ENCODE assay signal across 19 cellular contexts in genomic region chr3:20326537-20326936, GRCh38.
DNase-seq lines count a peak whose midpoint lies in the region; ATAC-seq and TF ChIP-seq lines count a peak whose summit lies in the region.
"Had no signal": no experiment of that assay in that cellular context is flagged by ENCODE, and none has a peak within 500 bp of the region (broad histone marks: within the 10 kb centered on the region; RNA-seq: fewer than 3 reads in every experiment).

No MANE protein-coding gene starts in this region.

- no peaks in the 10 kb centered on the region for H3K9me3 Mint-ChIP-seq in activated CD4-positive, alpha-beta T cell treated with anti-CD3 and anti-CD28 coated beads for 36 hours (ENCODE audit: low read depth)

- no peaks in the 10 kb centered on the region for H3F3A ChIP-seq in PC-3 (ENCODE audit: low read length, unreplicated experiment)

- dilution Hi-C loops in mammary epithelial cell (cut with HindIII; ENCODE audit: low sequenced_read_pairs), result no loop called here

- TF ChIP-seq CTCF in PC-3 (conservative IDR thresholded peaks at IDR 0.05; ENCODE audit: low read depth, low read length) (no peak), mammary epithelial cell (conservative IDR thresholded peaks at IDR 0.05 in 1 of 2, IDR thresholded peaks at IDR 0.05 in 1 of 2; ENCODE audit: extremely low read depth in 1 of 2, insufficient read depth in 1 of 2, low read depth in 1 of 2, low read length in 2 of 2) (no peak)

- no peak overlapping the region for H3K27ac Mint-ChIP-seq in activated CD4-positive, alpha-beta T cell treated with anti-CD3 and anti-CD28 coated beads for 36 hours
- H3K27ac Mint-ChIP-seq: CD14-positive monocyte had no signal

- DNase-seq in EL (peak; percentile 24), PC-3 (peak; percentile 20), mammary epithelial cell (peak; percentile 47), kidney tubule cell (ENCODE audit: low spot score) (peak; percentile 35)
- no peak for DNase-seq in activated CD4-positive, alpha-beta T cell treated with anti-CD3 and anti-CD28 coated beads for 36 hours
- DNase-seq: GDM1, KG1, MM.1S, NCI-H1105, NCI-H1694 treated with DMSO at 0.1 percent for 48 hours, Right ventricle myocardium superior, SK-N-SH had no signal

- in situ Hi-C loops in mammary epithelial cell (cut with MboI; ENCODE audit: low sequenced_read_pairs in 2 of 2), result no loop called here

- intact Hi-C loops in PC-3 (cut with micrococcal nuclease) (no loop called here), mammary epithelial cell (cut with micrococcal nuclease) (no loop called here)
- intact Hi-C loops in activated CD4-positive, alpha-beta T cell treated with anti-CD3 and anti-CD28 coated beads for 36 hours (cut with DNase I, micrococcal nuclease), result no loop called here

- no peaks in the 10 kb centered on the region; the same call in 1 of the 2 replicates for H3K27me3 ChIP-seq in PC-3 (ENCODE audit: low read length)
- H3K27me3 ChIP-seq in mammary epithelial cell (ENCODE audit: insufficient read depth, low read length), result no peaks in the 10 kb centered on the region

- H4K20me1 ChIP-seq in PC-3 (ENCODE audit: low read length), result no peaks in the 10 kb centered on the region
- H4K20me1 ChIP-seq in mammary epithelial cell (ENCODE audit: insufficient read depth, low read length), result no peaks in the 10 kb centered on the region

- H3K27me3 Mint-ChIP-seq in activated CD4-positive, alpha-beta T cell treated with anti-CD3 and anti-CD28 coated beads for 36 hours, result no peaks in the 10 kb centered on the region

- H3K9ac ChIP-seq in PC-3 (ENCODE audit: low read length) (no peak overlapping the region), mammary epithelial cell (ENCODE audit: insufficient read depth, low read length) (no peak overlapping the region)
- H3K9ac ChIP-seq: SK-N-SH had no signal

- no peaks in the 10 kb centered on the region for H3K9me2 ChIP-seq in PC-3 (replicated peaks; ENCODE audit: low read length)
- H3K9me2 ChIP-seq: SK-N-SH had no signal

- H3K4me1 ChIP-seq in PC-3 (ENCODE audit: insufficient read depth, low read length) (no peaks in the 10 kb centered on the region), mammary epithelial cell (ENCODE audit: insufficient read depth, low read length) (no peaks in the 10 kb centered on the region)
- H3K4me1 ChIP-seq: A549 had no signal

- H2AFZ ChIP-seq in PC-3 (ENCODE audit: low read length), result no peak overlapping the region
- no peak overlapping the region for H2AFZ ChIP-seq in mammary epithelial cell (ENCODE audit: low read depth, low read length)

- CTCF ChIA-PET in PC-3 (lab: Charles Lee) (no interaction called here), mammary epithelial cell (lab: Charles Lee; ENCODE audit: low non-redundant PET) (no interaction called here)
- CTCF ChIA-PET in activated CD4-positive, alpha-beta T cell treated with anti-CD3 and anti-CD28 coated beads for 36 hours (lab: Charles Lee), result no interaction called here

- ATAC-seq in PC-3 (peak; percentile 43), HG03025 (IDR thresholded peaks at IDR 0.05; ENCODE audit: low FRiP score, unreplicated experiment) (no peak), HG03135 (IDR thresholded peaks at IDR 0.05; ENCODE audit: unreplicated experiment) (no peak), HG03439 (IDR thresholded peaks at IDR 0.05; ENCODE audit: unreplicated experiment) (no peak)
- no peak for ATAC-seq in activated CD4-positive, alpha-beta T cell treated with anti-CD3 and anti-CD28 coated beads for 36 hours
- ATAC-seq: A549, Panc1 had no signal

- H3K36me3 Mint-ChIP-seq in activated CD4-positive, alpha-beta T cell treated with anti-CD3 and anti-CD28 coated beads for 36 hours (ENCODE audit: low read depth), result no peaks in the 10 kb centered on the region
- H3K36me3 Mint-ChIP-seq: CD14-positive monocyte had no signal

- WGBS in mammary epithelial cell (ENCODE audit: low coverage, missing lambda C conversion rate), result 88% methylated on average over 1 of the region's 1 CpG

- H3K4me2 ChIP-seq in PC-3 (ENCODE audit: low read length) (no peak overlapping the region), mammary epithelial cell (ENCODE audit: insufficient read depth, low read depth, low read length) (no peak overlapping the region)
- H3K4me2 ChIP-seq: A549, SK-N-SH had no signal

- no peaks in the 10 kb centered on the region for H3K79me2 ChIP-seq in PC-3 (ENCODE audit: low read length)
- no peaks in the 10 kb centered on the region for H3K79me2 ChIP-seq in mammary epithelial cell (ENCODE audit: insufficient read depth, low read length)

- no peak overlapping the region for H3K4me3 ChIP-seq in PC-3 (ENCODE audit: low read length)
- H3K4me3 ChIP-seq in mammary epithelial cell (replicated peaks in 1 of 3; ENCODE audit: insufficient read depth in 1 of 3, low read depth in 2 of 3, low read length in 3 of 3), result no peak overlapping the region
- H3K4me3 ChIP-seq: A549 had no signal

- H3K4me1 Mint-ChIP-seq in activated CD4-positive, alpha-beta T cell treated with anti-CD3 and anti-CD28 coated beads for 36 hours, result no peaks in the 10 kb centered on the region

- no peaks in the 10 kb centered on the region for H3K9me3 ChIP-seq in PC-3 (ENCODE audit: low read length)
- no peaks in the 10 kb centered on the region for H3K9me3 ChIP-seq in mammary epithelial cell (replicated peaks; ENCODE audit: insufficient read depth, low read length)
- H3K9me3 ChIP-seq: A549, SK-N-SH had no signal

- no TSS peak for BruUV-seq in PC-3 (replicated peaks; lab: Mats Ljungman, UMichigan)
- BruUV-seq in mammary epithelial cell (replicated peaks; lab: Mats Ljungman, UMichigan), result no TSS peak

- no peak overlapping the region for H3K4me3 Mint-ChIP-seq in activated CD4-positive, alpha-beta T cell treated with anti-CD3 and anti-CD28 coated beads for 36 hours
- H3K4me3 Mint-ChIP-seq: CD14-positive monocyte had no signal

- POLR2A ChIA-PET in PC-3 (lab: Charles Lee; ENCODE audit: unreplicated experiment), result no interaction called here
- POLR2A ChIA-PET in activated CD4-positive, alpha-beta T cell treated with anti-CD3 and anti-CD28 coated beads for 36 hours (lab: Charles Lee), result no interaction called here

- H3K36me3 ChIP-seq in PC-3 (ENCODE audit: low read depth, low read length), result no peaks in the 10 kb centered on the region
- no peaks in the 10 kb centered on the region for H3K36me3 ChIP-seq in mammary epithelial cell (ENCODE audit: insufficient read depth, low read length)

- no peak overlapping the region for H3K27ac ChIP-seq in PC-3 (ENCODE audit: low read length)
- no peak overlapping the region for H3K27ac ChIP-seq in mammary epithelial cell (ENCODE audit: insufficient read depth, low read depth, low read length)
- H3K27ac ChIP-seq: A549, HL-60 had no signal
